In genomic region chr10:103479135-103479534, GRCh38 we compare ENCODE assay signal across 2 cellular contexts.
TF ChIP-seq lines count a peak whose summit lies in the region.

CALHM3 (minus strand) TSS chr10:103479240; CDS start chr10:103479032, 208 bp downstream.

TF ChIP-seq in IMR-90, 13 proteins besides CTCF, POLR2A, EP300 and RAD21:
- no peak for TF ChIP-seq NFE2L2 (IDR thresholded peaks at IDR 0.05; ENCODE audit: low read depth, low read length)
TF ChIP-seq in IMR-90: peak in this region for 0.

TF ChIP-seq in K562, 482 proteins besides CTCF, POLR2A, EP300 and RAD21:
- TF ChIP-seq NFE2 (IDR thresholded peaks at IDR 0.05; ENCODE audit: low read depth) (no peak), SMARCE1 (IDR thresholded peaks at IDR 0.05) (no peak), E2F5 (CRISPR knock-in tag; IDR thresholded peaks at IDR 0.05) (no peak), MTA1 (IDR thresholded peaks at IDR 0.05; ENCODE audit: borderline replicate concordance) (no peak), PHB2 (IDR thresholded peaks at IDR 0.05; ENCODE audit: low read depth) (no peak), PKNOX1 (IDR thresholded peaks at IDR 0.05) (peak; percentile 65), FOXP4 (CRISPR knock-in tag; IDR thresholded peaks at IDR 0.05; ENCODE audit: borderline replicate concordance) (no peak), PHB (CRISPR knock-in tag; IDR thresholded peaks at IDR 0.05) (no peak), CHD7 (IDR thresholded peaks at IDR 0.05; ENCODE audit: low read depth, low read length) (no peak), YBX1 (IDR thresholded peaks at IDR 0.05) (no peak), MCM7 (IDR thresholded peaks at IDR 0.05) (no peak), ZNF184 (CRISPR knock-in tag; IDR thresholded peaks at IDR 0.05) (no peak), ZBTB5 (IDR thresholded peaks at IDR 0.05) (no peak), BRF2 (IDR thresholded peaks at IDR 0.05; ENCODE audit: borderline replicate concordance, insufficient read depth, insufficient read length) (no peak), FOSL1 (tag; conservative IDR thresholded peaks at IDR 0.05) (peak; percentile 38; the same call in 1 of the 2 replicates), ATF3 (IDR thresholded peaks at IDR 0.05) (peak; percentile 54), ATF3 (CRISPR knock-in tag; conservative IDR thresholded peaks at IDR 0.05) (no peak), RBM25 (IDR thresholded peaks at IDR 0.05; ENCODE audit: low read depth, low read length, severe bottlenecking) (no peak), ILK (tag; IDR thresholded peaks at IDR 0.05; ENCODE audit: borderline replicate concordance, low read depth) (no peak), AFF1 (IDR thresholded peaks at IDR 0.05; ENCODE audit: low read depth in 1 of 2, partially characterized antibody in 2 of 2) (no peak), TAF1 (IDR thresholded peaks at IDR 0.05; ENCODE audit: control insufficient read depth, extremely low read depth, insufficient read depth, low read length, severe bottlenecking) (no peak), RBBP5 (IDR thresholded peaks at IDR 0.05; ENCODE audit: borderline replicate concordance, insufficient read depth, low read length, poor library complexity, severe bottlenecking) (no peak), ZNF263 (CRISPR knock-in tag; IDR thresholded peaks at IDR 0.05; ENCODE audit: borderline replicate concordance) (no peak), SMAD2 (IDR thresholded peaks at IDR 0.05; ENCODE audit: low read depth, low read length) (no peak), CEBPB (tag; IDR thresholded peaks at IDR 0.05) (no peak), DIDO1 (tag; IDR thresholded peaks at IDR 0.05; ENCODE audit: low read depth) (no peak), NR2C2 (CRISPR knock-in tag; IDR thresholded peaks at IDR 0.05) (no peak), NR2C2 (tag; IDR thresholded peaks at IDR 0.05) (no peak), JUND (IDR thresholded peaks at IDR 0.05; ENCODE audit: borderline replicate concordance, low read depth, low read length) (peak; percentile 50; the same call in 1 of the 2 replicates), JUND (tag; IDR thresholded peaks at IDR 0.05; ENCODE audit: borderline replicate concordance, low read depth, low read length) (no peak), ZNF644 (tag; IDR thresholded peaks at IDR 0.05; ENCODE audit: low read depth) (no peak), FOXP1 (CRISPR knock-in tag; IDR thresholded peaks at IDR 0.05) (no peak)
